Comparison of ENCODE assay signal across 32 cellular contexts in the genomic region with DNA sequence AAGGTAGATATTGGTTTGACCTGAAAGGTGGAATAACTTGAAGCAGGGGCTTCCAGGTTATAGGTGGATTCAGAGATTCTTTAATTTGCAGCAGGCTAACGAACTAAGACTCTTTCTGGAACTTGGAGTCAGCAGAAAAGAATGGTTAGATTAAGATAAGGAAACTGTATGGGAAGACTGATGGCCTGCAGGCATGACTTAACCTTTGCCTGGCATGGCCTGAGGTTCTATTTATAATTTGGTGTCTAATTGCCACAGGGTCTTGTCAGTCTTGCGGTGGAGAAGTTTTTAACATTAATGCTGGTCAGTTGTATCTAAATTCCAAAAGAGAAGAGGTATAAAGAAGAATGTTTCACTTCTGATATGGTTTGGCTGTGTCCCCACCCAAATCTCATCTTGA.
"Had no signal": no experiment of that assay in that cellular context is flagged by ENCODE, and none has a peak within 500 bp of the region (broad histone marks: within the 10 kb centered on the region; RNA-seq: fewer than 3 reads in every experiment).

No MANE protein-coding gene starts in this region.

- H3K9me3 ChIP-seq: adrenal gland, ascending aorta, body of pancreas had no signal

- ATAC-seq: activated naive CD4-positive, alpha-beta T cell treated with anti-CD3 and anti-CD28 coated beads, Interleukin-2, amount 50 U/mL, for 72 hours; activated naive CD8-positive, alpha-beta T cell treated with anti-CD3 and anti-CD28 coated beads, Interleukin-2, amount 50 U/mL, for 24 hours; activated T-cell treated with anti-CD3 and anti-CD28 coated beads, Interleukin-2, amount 50 U/mL, for 4 hours; activated T-cell treated with anti-CD3 and anti-CD28 coated beads, Interleukin-2, amount 50 U/mL, for 72 hours; activated T-helper 17 cell treated with anti-CD3 and anti-CD28 coated beads, Interleukin-2, amount 50 U/mL, for 72 hours; body of pancreas had no signal

- H3K27ac ChIP-seq: adrenal gland, ascending aorta, body of pancreas, brain microvascular endothelial cell, breast epithelium, cardiac muscle cell had no signal

- H3K4me3 ChIP-seq: adrenal gland, ascending aorta, body of pancreas, breast epithelium, cardiac muscle cell had no signal

- H3K27me3 ChIP-seq: adrenal gland, ascending aorta, body of pancreas, brain microvascular endothelial cell, breast epithelium, cardiac muscle cell had no signal

- H3K4me1 ChIP-seq: adrenal gland, ascending aorta, body of pancreas, breast epithelium had no signal

- H3K36me3 ChIP-seq: adrenal gland, ascending aorta, brain microvascular endothelial cell, breast epithelium, cardiac muscle cell had no signal

- DNase-seq: activated effector memory CD4-positive, alpha-beta T cell treated with anti-CD3 and anti-CD28 coated beads, Interleukin-2, amount 50 U/mL, for 16 hours; activated effector memory CD4-positive, alpha-beta T cell treated with Interleukin-2 at 50 U/mL for 16 hours; activated gamma-delta T cell; activated gamma-delta T cell treated with Interleukin-2 at 50 U/mL for 16 hours; activated naive CD4-positive, alpha-beta T cell; activated naive CD4-positive, alpha-beta T cell treated with anti-CD3 and anti-CD28 coated beads for 36 hours; activated naive CD4-positive, alpha-beta T cell treated with anti-CD3 and anti-CD28 coated beads, Interleukin-2, amount 10 ng/mL, durations not matched to agents 7 days and 5 days; activated naive CD4-positive, alpha-beta T cell treated with anti-CD3 and anti-CD28 coated beads, Interleukin-2, amount 50 U/mL, for 16 hours; activated naive CD4-positive, alpha-beta T cell treated with Interleukin-2 at 50 U/mL for 16 hours; activated naive CD8-positive, alpha-beta T cell treated with anti-CD3 and anti-CD28 coated beads for 36 hours; activated naive CD8-positive, alpha-beta T cell treated with anti-CD3 and anti-CD28 coated beads, Interleukin-2, amount 10 ng/mL, durations not matched to agents 7 days and 5 days; activated naive CD8-positive, alpha-beta T cell treated with anti-CD3 and anti-CD28 coated beads, Interleukin-2, amount 50 U/mL, for 24 hours; activated T-cell treated with anti-CD3 and anti-CD28 coated beads, Interleukin-2, amount 50 U/mL, for 1 hour; activated T-cell treated with anti-CD3 and anti-CD28 coated beads, Interleukin-2, amount 50 U/mL, for 24 hours; activated T-cell treated with anti-CD3 and anti-CD28 coated beads, Interleukin-2, amount 50 U/mL, for 4 hours; activated T-cell treated with anti-CD3 and anti-CD28 coated beads, Interleukin-2, amount 50 U/mL, for 48 hours; activated T-cell treated with anti-CD3 and anti-CD28 coated beads, Interleukin-2, amount 50 U/mL, for 72 hours; adrenal gland; amniotic stem cell; amygdala; anterior cingulate cortex; aorta; body of pancreas; brain microvascular endothelial cell; caudate nucleus; central memory CD4-positive, alpha-beta T cell; cerebellar nuclear complex had no signal
